ENCODE assay signal across 12 cellular contexts in the genomic region with DNA sequence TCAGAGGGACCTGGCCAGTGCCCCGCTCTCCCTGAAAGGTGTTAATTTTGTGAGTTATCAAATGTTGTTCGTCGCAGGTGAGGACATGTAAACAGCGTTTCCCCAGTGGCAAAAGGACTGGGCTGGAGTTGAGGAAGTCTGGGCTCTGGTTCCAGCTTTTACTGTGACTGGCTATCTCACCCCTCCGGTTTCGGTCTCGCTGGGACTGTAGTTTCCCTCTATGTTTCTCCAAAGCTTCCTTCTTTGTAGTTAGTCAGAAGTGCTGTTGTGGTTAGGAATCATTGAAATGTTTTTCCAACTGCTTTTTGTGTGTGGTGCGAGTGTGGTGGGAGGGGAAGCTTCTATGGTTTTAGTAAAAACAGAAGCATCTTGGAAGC. TPM values are rescaled to one million over a fixed set of nuclear protein-coding genes. Genes with fewer than 3 reads are reported as not detected.
DNase-seq lines count a peak whose midpoint lies in the region; ATAC-seq, FAIRE-seq and TF ChIP-seq lines count a peak whose summit lies in the region.
"Had no signal": no experiment of that assay in that cellular context is flagged by ENCODE, and none has a peak within 500 bp of the region (broad histone marks: within the 10 kb centered on the region; RNA-seq: fewer than 3 reads in every experiment).

No MANE protein-coding gene starts in this region.

- peaks cover 25% of the 10 kb centered on the region; the same call in 2 of the 3 replicates for H3K4me1 ChIP-seq in A549

- WGBS in A549 (ENCODE audit: missing lambda C conversion rate), result 79% methylated on average over 8 of the region's 8 CpGs

- no peak for FAIRE-seq in A549 (lab: Jason Lieb, UNC)

- DNase-seq in A549 (ENCODE audit: low read depth in 1 of 2, low spot score in 1 of 2) (no peak), LHCN-M2 (ENCODE audit: low read depth) (peak; percentile 60), mesothelial cell of epicardium (ENCODE audit: low spot score in 2 of 2, unreplicated experiment in 2 of 2) (no peak), AG20443 (ENCODE audit: low spot score) (no peak), iPS-NIHi11 (ENCODE audit: low spot score) (no peak)
- DNase-seq: dorsolateral prefrontal cortex; Peyer's patch; stimulated activated CD4-positive, alpha-beta T cell treated with anti-CD3 and anti-CD28 coated beads, Interleukin-2, amount 100 ng/mL, for 24 hours had no signal

- intact Hi-C loops in dendritic cell treated with granulocyte-macrophage colony-stimulating factor and Interleukin-4, amounts not matched to agents 40 ng/mL and 50 ng/mL, for 4 days (cut with micrococcal nuclease), result loop anchor here (2.0 to 5.0 kb wide), 3 partner anchors 90 to 356 kb away; partner anchors contain the start of gene P3H2

- no peak for TF ChIP-seq EP300 in A549 (IDR thresholded peaks at IDR 0.05)

- no peaks in the 10 kb centered on the region for H3K9me3 ChIP-seq in A549
- H3K9me3 ChIP-seq: Peyer's patch had no signal

- H3K4me1 Mint-ChIP-seq in dendritic cell treated with granulocyte-macrophage colony-stimulating factor and Interleukin-4, amounts not matched to agents 40 ng/mL and 50 ng/mL, for 4 days (ENCODE audit: low read depth), result peaks cover 24% of the 10 kb centered on the region
- peaks cover 58% of the 10 kb centered on the region for H3K4me1 Mint-ChIP-seq in mesothelial cell of epicardium

- TF ChIP-seq POLR2A in A549 (IDR thresholded peaks at IDR 0.05; ENCODE audit: low read length), result no peak

- no peak overlapping the region; the same call in 2 of the 3 replicates for H3K4me3 ChIP-seq in A549

- peak overlapping the region; percentile 87 to 90; a peak in 5 of 6 replicates for H3K27ac ChIP-seq in A549
- H3K27ac ChIP-seq: KMS-11, Peyer's patch had no signal

- POLR2A ChIA-PET in A549 (lab: Yijun Ruan, JAX), result interaction anchor here (1.4 to 3.5 kb wide), 2 partner anchors 22 to 97 kb away, joined by 13 to 27 read pairs; no protein-coding TSS in a partner anchor

- H3K4me3 Mint-ChIP-seq in dendritic cell treated with granulocyte-macrophage colony-stimulating factor and Interleukin-4, amounts not matched to agents 40 ng/mL and 50 ng/mL, for 4 days, result peak overlapping the region; percentile 72
- H3K4me3 Mint-ChIP-seq in mesothelial cell of epicardium, result peak overlapping the region; percentile 80

- H3K27me3 Mint-ChIP-seq in dendritic cell treated with granulocyte-macrophage colony-stimulating factor and Interleukin-4, amounts not matched to agents 40 ng/mL and 50 ng/mL, for 4 days, result peaks cover 61% of the 10 kb centered on the region
- peaks cover 19% of the 10 kb centered on the region for H3K27me3 Mint-ChIP-seq in mesothelial cell of epicardium (ENCODE audit: low read depth)

- peak overlapping the region; percentile 98 for H3K4me2 ChIP-seq in A549

- peak overlapping the region; percentile 79 for H3K27ac Mint-ChIP-seq in dendritic cell treated with granulocyte-macrophage colony-stimulating factor and Interleukin-4, amounts not matched to agents 40 ng/mL and 50 ng/mL, for 4 days
- peak overlapping the region; percentile 37 for H3K27ac Mint-ChIP-seq in mesothelial cell of epicardium

- CTCF ChIA-PET in A549 (lab: Yijun Ruan, JAX), result interaction anchor here (0.7 to 4.4 kb wide), 24 partner anchors 9 to 324 kb away, joined by 3 to 105 read pairs (median 6); no protein-coding TSS in a partner anchor

- no peak for TF ChIP-seq RAD21 in A549 (conservative IDR thresholded peaks at IDR 0.05 in 1 of 2, IDR thresholded peaks at IDR 0.05 in 1 of 2)

- TF ChIP-seq CTCF in A549 (IDR thresholded peaks at IDR 0.05), result no peak
- no peak for TF ChIP-seq CTCF in mesothelial cell of epicardium (IDR thresholded peaks at IDR 0.05; ENCODE audit: unreplicated experiment)

- H3K36me3 Mint-ChIP-seq in dendritic cell treated with granulocyte-macrophage colony-stimulating factor and Interleukin-4, amounts not matched to agents 40 ng/mL and 50 ng/mL, for 4 days (ENCODE audit: low read depth), result no peaks in the 10 kb centered on the region
- H3K36me3 Mint-ChIP-seq in mesothelial cell of epicardium, result no peaks in the 10 kb centered on the region

- H3K9me3 Mint-ChIP-seq in dendritic cell treated with granulocyte-macrophage colony-stimulating factor and Interleukin-4, amounts not matched to agents 40 ng/mL and 50 ng/mL, for 4 days, result no peaks in the 10 kb centered on the region
- no peaks in the 10 kb centered on the region for H3K9me3 Mint-ChIP-seq in mesothelial cell of epicardium

- ATAC-seq in A549, result no peak
- ATAC-seq in GM18858 (IDR thresholded peaks at IDR 0.05; ENCODE audit: unreplicated experiment), result no peak
- ATAC-seq in GM21737 (IDR thresholded peaks at IDR 0.05; ENCODE audit: unreplicated experiment), result no peak

TF ChIP-seq in A549, 52 proteins besides CTCF, POLR2A, EP300 and RAD21:
- TF ChIP-seq HES2 (IDR thresholded peaks at IDR 0.05) (no peak), GATA3 (IDR thresholded peaks at IDR 0.05; ENCODE audit: borderline replicate concordance) (no peak), TP53 (CRISPR knock-in tag; IDR thresholded peaks at IDR 0.05) (no peak), CEBPB (IDR thresholded peaks at IDR 0.05) (no peak), CBX8 (IDR thresholded peaks at IDR 0.05) (no peak), ZNF302 (CRISPR knock-in tag; IDR thresholded peaks at IDR 0.05) (no peak), FOSB (CRISPR knock-in tag; IDR thresholded peaks at IDR 0.05) (no peak), RARB (CRISPR knock-in tag; IDR thresholded peaks at IDR 0.05) (no peak), HOXB13 (CRISPR knock-in tag; IDR thresholded peaks at IDR 0.05; ENCODE audit: low read depth) (no peak), NFE2L2 (conservative IDR thresholded peaks at IDR 0.05; ENCODE audit: low read length) (no peak), RNF2 (IDR thresholded peaks at IDR 0.05; ENCODE audit: borderline replicate concordance, low read depth) (no peak), MAFK (IDR thresholded peaks at IDR 0.05; ENCODE audit: partially characterized antibody) (no peak)
- TF ChIP-seq, protein P1, sequence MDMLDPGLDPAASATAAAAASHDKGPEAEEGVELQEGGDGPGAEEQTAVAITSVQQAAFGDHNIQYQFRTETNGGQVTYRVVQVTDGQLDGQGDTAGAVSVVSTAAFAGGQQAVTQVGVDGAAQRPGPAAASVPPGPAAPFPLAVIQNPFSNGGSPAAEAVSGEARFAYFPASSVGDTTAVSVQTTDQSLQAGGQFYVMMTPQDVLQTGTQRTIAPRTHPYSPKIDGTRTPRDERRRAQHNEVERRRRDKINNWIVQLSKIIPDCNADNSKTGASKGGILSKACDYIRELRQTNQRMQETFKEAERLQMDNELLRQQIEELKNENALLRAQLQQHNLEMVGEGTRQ (IDR thresholded peaks at IDR 0.05), result no peak
- TF ChIP-seq, protein P2, sequence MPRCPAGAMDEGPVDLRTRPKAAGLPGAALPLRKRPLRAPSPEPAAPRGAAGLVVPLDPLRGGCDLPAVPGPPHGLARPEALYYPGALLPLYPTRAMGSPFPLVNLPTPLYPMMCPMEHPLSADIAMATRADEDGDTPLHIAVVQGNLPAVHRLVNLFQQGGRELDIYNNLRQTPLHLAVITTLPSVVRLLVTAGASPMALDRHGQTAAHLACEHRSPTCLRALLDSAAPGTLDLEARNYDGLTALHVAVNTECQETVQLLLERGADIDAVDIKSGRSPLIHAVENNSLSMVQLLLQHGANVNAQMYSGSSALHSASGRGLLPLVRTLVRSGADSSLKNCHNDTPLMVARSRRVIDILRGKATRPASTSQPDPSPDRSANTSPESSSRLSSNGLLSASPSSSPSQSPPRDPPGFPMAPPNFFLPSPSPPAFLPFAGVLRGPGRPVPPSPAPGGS (IDR thresholded peaks at IDR 0.05), result no peak

RNA-seq across cellular contexts. Expression of gene CLDN1, which starts 1.0 kb away (rescaled TPM):
- polyA plus RNA-seq in A549 (2011; rRNA removed) (97.0 and 142 TPM in 2 replicates), A549 (2017; fragmentation: RNase III; extraction: RNeasy Plus Mini Kit Qiagen cat#74134 plus additional on column Dnase treatment) (33.7 to 48.0 TPM (median 33.9 TPM) in 3 replicates)
- 32.0 and 37.0 TPM in 2 replicates for polyA plus RNA-seq in A549 (2012; cell fraction: cytosol; rRNA removed)
- 36.3 and 48.3 TPM in 2 replicates for polyA plus RNA-seq in A549 (2012; cell fraction: nucleus; rRNA removed)
- 76.6 and 88.4 TPM in 2 replicates for polyA minus RNA-seq in A549 (2011; rRNA and poly(A)+ RNA removed)
- total RNA-seq in LHCN-M2 (2014; rRNA removed) (0.06 TPM in 1 of 2 replicates, not detected in the other), mesothelial cell of epicardium (11.4 to 12.8 TPM (median 11.4 TPM) in 3 replicates)
- 0.29 TPM for polyA plus RNA-seq in LHCN-M2 (2012)

Comparison
In these comparisons a context has a peak if more than half of its experiments do, and no peak if none do; other contexts are left out.
1. RNA of gene CLDN1, which starts 1.0 kb away (total RNA-seq): 11.4 to 12.8 TPM in mesothelial cell of epicardium; 0.06 TPM in LHCN-M2; every median in the first group is over 10 times any median in the second.